In the genomic region with DNA sequence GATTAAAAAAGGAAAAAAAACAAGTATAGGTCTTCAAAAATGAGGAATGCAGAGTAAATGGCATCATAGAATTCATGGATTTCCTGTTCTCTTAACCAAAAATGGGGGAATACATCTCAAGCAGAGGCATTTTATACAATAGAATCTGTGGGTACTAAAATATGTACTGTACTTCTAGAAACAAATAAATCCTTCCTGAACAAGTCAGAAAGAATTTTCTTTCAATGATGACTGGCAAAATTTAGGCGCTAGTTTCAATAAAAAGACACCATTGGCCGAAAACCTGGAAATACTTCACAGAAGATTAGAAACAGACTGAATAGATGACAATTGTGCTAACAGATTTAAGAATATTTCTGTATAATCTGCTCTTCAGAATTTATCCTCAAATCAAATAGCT, we compare ENCODE assay signal across 16 cellular contexts. TPM values are rescaled to one million over a fixed set of nuclear protein-coding genes. Genes with fewer than 3 reads are reported as not detected.
DNase-seq lines count a peak whose midpoint lies in the region; ATAC-seq, FAIRE-seq and TF ChIP-seq lines count a peak whose summit lies in the region.
"Had no signal": no experiment of that assay in that cellular context is flagged by ENCODE, and none has a peak within 500 bp of the region (broad histone marks: within the 10 kb centered on the region; RNA-seq: fewer than 3 reads in every experiment).

No MANE protein-coding gene starts in this region.

- peaks cover under 1% of the 10 kb centered on the region for H3K36me3 Mint-ChIP-seq in astrocyte (ENCODE audit: low read depth, unreplicated experiment)
- H3K36me3 Mint-ChIP-seq in osteocyte (ENCODE audit: unreplicated experiment): peaks cover 3% of the 10 kb centered on the region
- H3K36me3 Mint-ChIP-seq in activated naive CD8-positive, alpha-beta T cell treated with anti-CD3 and anti-CD28 coated beads, Interleukin-2, amount 50 U/mL, for 24 hours (ENCODE audit: low read depth): peaks cover 13% of the 10 kb centered on the region

- H3K9me3 Mint-ChIP-seq in astrocyte (ENCODE audit: unreplicated experiment): no peaks in the 10 kb centered on the region
- H3K9me3 Mint-ChIP-seq in osteocyte (ENCODE audit: unreplicated experiment): no peaks in the 10 kb centered on the region
- H3K9me3 Mint-ChIP-seq in activated naive CD8-positive, alpha-beta T cell treated with anti-CD3 and anti-CD28 coated beads, Interleukin-2, amount 50 U/mL, for 24 hours: peaks cover 4% of the 10 kb centered on the region

- H3K27ac Mint-ChIP-seq in astrocyte (ENCODE audit: unreplicated experiment) (no peak overlapping the region), osteocyte (ENCODE audit: unreplicated experiment) (peak overlapping the region; percentile 29)
- H3K27ac Mint-ChIP-seq in activated naive CD8-positive, alpha-beta T cell treated with anti-CD3 and anti-CD28 coated beads, Interleukin-2, amount 50 U/mL, for 24 hours: no peak overlapping the region

- H2AFZ ChIP-seq in astrocyte (ENCODE audit: low read depth, low read length): no peak overlapping the region

- DNase-seq in heart right ventricle (no peak), cardiac septum (ENCODE audit: low spot score) (no peak), EH (ENCODE audit: low read depth) (peak; percentile 66), astrocyte (ENCODE audit: low read depth) (peak; percentile 19), osteocyte (ENCODE audit: extremely low spot score, unreplicated experiment) (no peak), HUDEP-2 (lab: John Stamatoyannopoulos, UW; ENCODE audit: unreplicated experiment in 76 of 76) (no peak), NCI-H2029 treated with DMSO at 0.1 percent for 48 hours (lab: John Stamatoyannopoulos, UW) (no peak)
- DNase-seq in activated naive CD8-positive, alpha-beta T cell treated with anti-CD3 and anti-CD28 coated beads, Interleukin-2, amount 50 U/mL, for 24 hours: no peak
- DNase-seq: Caco-2; NCI-H1436; NCI-H2029; NCI-H2171 treated with DMSO at 0.1 percent for 48 hours; NCI-H446 treated with DMSO at 0.1 percent for 48 hours; NK-92 treated with Interleukin-12 subunit alpha and Interleukin-12 subunit beta, amount 100 ng/mL, for 24 hours; SHP77 treated with DMSO at 0.1 percent for 48 hours had no signal

- no peaks in the 10 kb centered on the region for H3K27me3 Mint-ChIP-seq in astrocyte (ENCODE audit: low read depth, unreplicated experiment)
- H3K27me3 Mint-ChIP-seq in osteocyte (ENCODE audit: unreplicated experiment): no peaks in the 10 kb centered on the region
- H3K27me3 Mint-ChIP-seq in activated naive CD8-positive, alpha-beta T cell treated with anti-CD3 and anti-CD28 coated beads, Interleukin-2, amount 50 U/mL, for 24 hours: no peaks in the 10 kb centered on the region

- no peak overlapping the region for H3K4me2 ChIP-seq in astrocyte (ENCODE audit: low read length)

- H3K4me1 ChIP-seq in heart right ventricle: peaks cover 6 to 86% (median 56%) of the 10 kb centered on the region in 9 donors
- peaks cover 17% of the 10 kb centered on the region for H3K4me1 ChIP-seq in astrocyte (ENCODE audit: insufficient read depth, low read length)

- ATAC-seq in heart right ventricle: no peak
- ATAC-seq in activated naive CD8-positive, alpha-beta T cell treated with anti-CD3 and anti-CD28 coated beads, Interleukin-2, amount 50 U/mL, for 24 hours: no peak

- peaks cover 26% of the 10 kb centered on the region for H3K4me1 Mint-ChIP-seq in astrocyte (ENCODE audit: low read depth, unreplicated experiment)
- peaks cover 31% of the 10 kb centered on the region for H3K4me1 Mint-ChIP-seq in osteocyte (ENCODE audit: unreplicated experiment)
- peaks cover 48% of the 10 kb centered on the region for H3K4me1 Mint-ChIP-seq in activated naive CD8-positive, alpha-beta T cell treated with anti-CD3 and anti-CD28 coated beads, Interleukin-2, amount 50 U/mL, for 24 hours

- intact Hi-C loops in heart right ventricle (cut with DNase I) (no loop called here), cardiac septum (cut with DNase I) (no loop called here)

- FAIRE-seq in astrocyte (lab: Jason Lieb, UNC): peak; percentile 43

- H3K27me3 ChIP-seq in heart right ventricle (no peaks in the 10 kb centered on the region), astrocyte (ENCODE audit: insufficient read depth, low read length) (no peaks in the 10 kb centered on the region)

- peaks cover 18% of the 10 kb centered on the region for H4K20me1 ChIP-seq in astrocyte (ENCODE audit: insufficient read depth, low read length)

- 95 to 97% methylated on average over 2 of the region's 2 CpGs for WGBS in heart right ventricle, 2 donors

- H3K9me3 ChIP-seq in heart right ventricle (no peaks in the 10 kb centered on the region), astrocyte (ENCODE audit: insufficient read depth, low read depth, low read length) (no peaks in the 10 kb centered on the region)
- H3K9me3 ChIP-seq: Caco-2 had no signal

- peaks cover 74% of the 10 kb centered on the region for H3K79me2 ChIP-seq in astrocyte (ENCODE audit: insufficient read depth, low read length)

- TF ChIP-seq CTCF in heart right ventricle (IDR thresholded peaks at IDR 0.05): no peak
- TF ChIP-seq CTCF in astrocyte (IDR thresholded peaks at IDR 0.05; ENCODE audit: insufficient read depth, low read depth, low read length): no peak
- TF ChIP-seq CTCF in osteocyte (IDR thresholded peaks at IDR 0.05): no peak

- no peak overlapping the region for H3K4me3 Mint-ChIP-seq in astrocyte (ENCODE audit: unreplicated experiment)
- H3K4me3 Mint-ChIP-seq in osteocyte (ENCODE audit: unreplicated experiment): no peak overlapping the region
- no peak overlapping the region for H3K4me3 Mint-ChIP-seq in activated naive CD8-positive, alpha-beta T cell treated with anti-CD3 and anti-CD28 coated beads, Interleukin-2, amount 50 U/mL, for 24 hours

- no peak overlapping the region for H3K9ac ChIP-seq in astrocyte (ENCODE audit: low read length)

- H3K36me3 ChIP-seq in heart right ventricle (no peaks in the 10 kb centered on the region), astrocyte (ENCODE audit: insufficient read depth, low read length) (no peaks in the 10 kb centered on the region)

- peak overlapping the region in 6 of 10 donors; percentile 54 to 88 (median 83) for H3K27ac ChIP-seq in heart right ventricle
- H3K27ac ChIP-seq in astrocyte (ENCODE audit: low read depth, low read length): no peak overlapping the region
- H3K27ac ChIP-seq: C4-2B had no signal

- H3K4me3 ChIP-seq in heart right ventricle (no peak overlapping the region), astrocyte (ENCODE audit: insufficient read depth, low read depth, low read length) (no peak overlapping the region)

RNA-seq across cellular contexts. Expression of gene TRAK2, which starts 15.1 kb away (rescaled TPM):
- 100 to 1,000 TPM; 124 to 190 (median 169) TPM for total RNA-seq in heart right ventricle
- polyA plus RNA-seq in heart right ventricle: 10 to 100 TPM; 16.6 to 49.5 TPM
- total RNA-seq in cardiac septum: 259 TPM
- 38.8 and 39.1 TPM in 2 replicates for total RNA-seq in astrocyte
- total RNA-seq in osteocyte: 36.2 and 38.7 TPM in 2 replicates

RNA-seq across cellular contexts. Expression of gene STRADB, which starts 15.4 kb away (rescaled TPM):
- total RNA-seq in heart right ventricle (10 to 100 TPM; 43.1 to 77.6 (median 58.6) TPM), cardiac septum (41.5 TPM), astrocyte (39.9 and 40.5 TPM in 2 replicates), osteocyte (18.5 and 23.7 TPM in 2 replicates)
- 10 to 100 TPM; 20.3 to 53.0 TPM for polyA plus RNA-seq in heart right ventricle

Comparison
In these comparisons a context has a peak if more than half of its experiments do, and no peak if none do; other contexts are left out.
1. DNase-seq: peak in EH (single experiment) and astrocyte (single experiment); none in heart right ventricle (0 of 2), cardiac septum (single experiment), osteocyte (single experiment), HUDEP-2 (0 of 76), activated naive CD8-positive, alpha-beta T cell treated with anti-CD3 and anti-CD28 coated beads, Interleukin-2, amount 50 U/mL, for 24 hours (single experiment) and NCI-H2029 treated with DMSO at 0.1 percent for 48 hours (single experiment).